In genomic region chr3:78838362-78838761, GRCh38 we compare ENCODE assay signal across 25 cellular contexts.
DNase-seq lines count a peak whose midpoint lies in the region; ATAC-seq, FAIRE-seq and TF ChIP-seq lines count a peak whose summit lies in the region.
"Had no signal": no experiment of that assay in that cellular context is flagged by ENCODE, and none has a peak within 500 bp of the region (broad histone marks: within the 10 kb centered on the region; RNA-seq: fewer than 3 reads in every experiment).

No MANE protein-coding gene starts in this region.

- H4K20me1 ChIP-seq in GM12878 (ENCODE audit: control insufficient read depth, insufficient read depth), result no peaks in the 10 kb centered on the region
- H4K20me1 ChIP-seq: BLaER1 treated with 17β-estradiol and CSF1 and Interleukin-3, amounts not matched to agents 10 nM and 100 nM had no signal

- H3K9me3 ChIP-seq in A549 (no peaks in the 10 kb centered on the region), Caco-2 (no peaks in the 10 kb centered on the region), GM12878 (replicated peaks; ENCODE audit: control insufficient read depth, insufficient read depth, low read length) (no peaks in the 10 kb centered on the region; the same call in 2 of the 3 replicates)
- H3K9me3 ChIP-seq: MG63, SJCRH30 had no signal

- H3K9me3 Mint-ChIP-seq in Caco-2 (ENCODE audit: unreplicated experiment), result no peaks in the 10 kb centered on the region
- peaks cover 7% of the 10 kb centered on the region for H3K9me3 Mint-ChIP-seq in neural crest cell
- H3K9me3 Mint-ChIP-seq in activated T-cell treated with anti-CD3 and anti-CD28 coated beads, Interleukin-2, amount 50 U/mL, for 72 hours, result peaks cover 0 to 4% of the 10 kb centered on the region in 2 donors
- no peaks in the 10 kb centered on the region for H3K9me3 Mint-ChIP-seq in MCF 10A (ENCODE audit: unreplicated experiment)

- TF ChIP-seq POLR2A in A549 (IDR thresholded peaks at IDR 0.05; ENCODE audit: low read length) (no peak), GM12878 (IDR thresholded peaks at IDR 0.05; ENCODE audit: low read depth, low read length) (no peak)

- peaks cover 14% of the 10 kb centered on the region for H3K4me1 Mint-ChIP-seq in Caco-2 (ENCODE audit: low read depth, unreplicated experiment)
- peaks cover 16% of the 10 kb centered on the region for H3K4me1 Mint-ChIP-seq in neural crest cell
- H3K4me1 Mint-ChIP-seq in activated T-cell treated with anti-CD3 and anti-CD28 coated beads, Interleukin-2, amount 50 U/mL, for 72 hours (ENCODE audit: low read depth), result no peaks in the 10 kb centered on the region
- H3K4me1 Mint-ChIP-seq in MCF 10A (ENCODE audit: insufficient read depth, unreplicated experiment), result peaks cover 7% of the 10 kb centered on the region
- H3K4me1 Mint-ChIP-seq: CD4-positive, alpha-beta memory T cell had no signal

- no peaks in the 10 kb centered on the region for H3K79me2 ChIP-seq in GM12878 (ENCODE audit: control insufficient read depth, insufficient read depth, low read length)

- H3K9ac ChIP-seq in GM12878 (ENCODE audit: control insufficient read depth, insufficient read depth, low read length), result no peak overlapping the region
- H3K9ac ChIP-seq: BLaER1 treated with 17β-estradiol and CSF1 and Interleukin-3, amounts not matched to agents 10 nM and 100 nM had no signal

- RAD21 ChIA-PET in GM12878 (lab: Charles Lee; ENCODE audit: unreplicated experiment), result interaction anchor here (0.8 to 1.4 kb wide), 4 partner anchors 9 to 81 kb away, joined by 3 read pairs; no protein-coding TSS in a partner anchor

- CTCF ChIA-PET in A549 (lab: Yijun Ruan, JAX), result no interaction called here
- CTCF ChIA-PET in Caco-2 (lab: Charles Lee), result no interaction called here
- CTCF ChIA-PET in GM12878 (lab: Yijun Ruan, JAX), result interaction anchor here (2.0 kb wide), 1 partner anchor 10 kb away, joined by 5 read pairs; no protein-coding TSS in a partner anchor
- CTCF ChIA-PET in MCF 10A (lab: Yijun Ruan, JAX), result interaction anchor here (1.2 kb wide), 1 partner anchor 15 kb away, joined by 3 read pairs; no protein-coding TSS in a partner anchor

- BruUV-seq in Caco-2 (replicated peaks; lab: Mats Ljungman, UMichigan) (no TSS peak), GM12878 (replicated peaks; lab: Mats Ljungman, UMichigan) (no TSS peak), MCF 10A (replicated peaks; lab: Mats Ljungman, UMichigan) (no TSS peak)

- no peak for DNase-seq in A549 (ENCODE audit: low read depth in 1 of 2, low spot score in 1 of 2)
- no peak for DNase-seq in Caco-2
- DNase-seq in GM12878 (ENCODE audit: low read depth, low spot score), result no peak
- no peak for DNase-seq in neural crest cell (ENCODE audit: low read depth, low spot score)
- DNase-seq in activated T-cell treated with anti-CD3 and anti-CD28 coated beads, Interleukin-2, amount 50 U/mL, for 72 hours, result no peak
- no peak for DNase-seq in MCF 10A (ENCODE audit: unreplicated experiment)
- DNase-seq: CD4-positive, alpha-beta memory T cell; DMS 273 treated with DMSO at 0.1 percent for 48 hours; DMS79; EL; GDM1; Kasumi-1; MG63; NCI-H1105 treated with DMSO at 0.1 percent for 48 hours; NCI-H1694; NCI-H2029 treated with DMSO at 0.1 percent for 48 hours; NCI-H446 treated with DMSO at 0.1 percent for 48 hours; NCI-H526; PC-9; SJCRH30 had no signal

- no peaks in the 10 kb centered on the region for H3K27me3 Mint-ChIP-seq in Caco-2 (ENCODE audit: insufficient read depth, unreplicated experiment)
- no peaks in the 10 kb centered on the region for H3K27me3 Mint-ChIP-seq in neural crest cell (ENCODE audit: low read depth)
- no peaks in the 10 kb centered on the region for H3K27me3 Mint-ChIP-seq in activated T-cell treated with anti-CD3 and anti-CD28 coated beads, Interleukin-2, amount 50 U/mL, for 72 hours (ENCODE audit: low read depth)
- no peaks in the 10 kb centered on the region for H3K27me3 Mint-ChIP-seq in MCF 10A (ENCODE audit: insufficient read depth, unreplicated experiment)
- H3K27me3 Mint-ChIP-seq: CD4-positive, alpha-beta memory T cell had no signal

- H3K4me3 ChIP-seq in A549 (no peak overlapping the region), Caco-2 (ENCODE audit: low read depth, low read length) (no peak overlapping the region), GM12878 (no peak overlapping the region)
- H3K4me3 ChIP-seq: BLaER1 treated with 17β-estradiol and CSF1 and Interleukin-3, amounts not matched to agents 10 nM and 100 nM; K562; MG63; PC-9; SJCRH30 had no signal

- H3K36me3 ChIP-seq in Caco-2 (ENCODE audit: control insufficient read depth, insufficient read depth, low read length) (no peaks in the 10 kb centered on the region), GM12878 (ENCODE audit: control insufficient read depth in 2 of 2, insufficient read depth in 2 of 2, low read length in 1 of 2) (no peaks in the 10 kb centered on the region)
- H3K36me3 ChIP-seq: MG63, SJCRH30 had no signal

- peak overlapping the region in 1 of 2 experiments; percentile 22; a peak in 1 of 6 replicates for H3K27ac ChIP-seq in A549
- no peak overlapping the region for H3K27ac ChIP-seq in GM12878 (ENCODE audit: control insufficient read depth, insufficient read depth)
- H3K27ac ChIP-seq: BLaER1 treated with 17β-estradiol and CSF1 and Interleukin-3, amounts not matched to agents 10 nM and 100 nM; PC-9; SJCRH30 had no signal

- SMC1A ChIA-PET in GM12878 (lab: Charles Lee; ENCODE audit: uncharacterized antibody, unreplicated experiment), result interaction anchor here (1.0 to 2.0 kb wide), 5 partner anchors 9 to 48 kb away, joined by 3 to 7 read pairs (median 4); no protein-coding TSS in a partner anchor

- POLR2A ChIA-PET in A549 (lab: Yijun Ruan, JAX) (no interaction called here), Caco-2 (lab: Charles Lee) (no interaction called here), GM12878 (lab: Charles Lee) (no interaction called here), MCF 10A (lab: Yijun Ruan, JAX) (interaction anchor here (1.2 kb wide), 1 partner anchor 11 kb away, joined by 3 read pairs; no protein-coding TSS in a partner anchor)

- TF ChIP-seq RAD21 in A549 (conservative IDR thresholded peaks at IDR 0.05 in 1 of 2, IDR thresholded peaks at IDR 0.05 in 1 of 2) (no peak), GM12878 (IDR thresholded peaks at IDR 0.05; ENCODE audit: insufficient read depth, low read depth, low read length) (no peak)

- H3K27me3 ChIP-seq in Caco-2 (replicated peaks; ENCODE audit: control insufficient read depth, insufficient read depth, low read length) (no peaks in the 10 kb centered on the region), GM12878 (replicated peaks in 1 of 2; ENCODE audit: control insufficient read depth in 2 of 2, insufficient read depth in 2 of 2, low read length in 1 of 2) (no peaks in the 10 kb centered on the region)
- H3K27me3 ChIP-seq: BLaER1 treated with 17β-estradiol and CSF1 and Interleukin-3, amounts not matched to agents 10 nM and 100 nM; MG63; SJCRH30 had no signal

- ATAC-seq in A549 (no peak), GM12878 (peak; percentile 63), HG03139 (IDR thresholded peaks at IDR 0.05; ENCODE audit: unreplicated experiment) (no peak)
- ATAC-seq in activated T-cell treated with anti-CD3 and anti-CD28 coated beads, Interleukin-2, amount 50 U/mL, for 72 hours (replicated peaks in 1 of 2), result no peak
- ATAC-seq: HCT116, K562, Right ventricle myocardium inferior had no signal

- H3K27ac Mint-ChIP-seq in Caco-2 (ENCODE audit: unreplicated experiment) (peak overlapping the region; percentile 30), neural crest cell (ENCODE audit: unreplicated experiment) (peak overlapping the region; percentile 36), MCF 10A (ENCODE audit: low read depth, unreplicated experiment) (no peak overlapping the region)
- no peak overlapping the region for H3K27ac Mint-ChIP-seq in activated T-cell treated with anti-CD3 and anti-CD28 coated beads, Interleukin-2, amount 50 U/mL, for 72 hours
- H3K27ac Mint-ChIP-seq: CD4-positive, alpha-beta memory T cell had no signal

- TF ChIP-seq CTCF in A549 (IDR thresholded peaks at IDR 0.05), result no peak
- no peak for TF ChIP-seq CTCF in Caco-2 (IDR thresholded peaks at IDR 0.05; ENCODE audit: insufficient read depth in 1 of 2, low read depth in 1 of 2, low read length in 1 of 2, severe bottlenecking in 1 of 2, unreplicated experiment in 1 of 2)
- TF ChIP-seq CTCF in GM12878 (IDR thresholded peaks at IDR 0.05 in 2 of 3, conservative IDR thresholded peaks at IDR 0.05 in 1 of 3; ENCODE audit: control insufficient read depth in 2 of 3, extremely low read depth in 1 of 3, insufficient read depth in 1 of 3, low read depth in 3 of 3, low read length in 3 of 3), result no peak
- no peak for TF ChIP-seq CTCF in neural crest cell (conservative IDR thresholded peaks at IDR 0.05)
- TF ChIP-seq CTCF in MCF 10A (IDR thresholded peaks at IDR 0.05; ENCODE audit: unreplicated experiment), result no peak

- WGBS in A549 (ENCODE audit: missing lambda C conversion rate), result 71% methylated on average over 4 of the region's 4 CpGs
- 41% methylated on average over 4 of the region's 4 CpGs for WGBS in GM12878 (ENCODE audit: insufficient coverage, insufficient replicate concordance, low lambda C conversion rate, missing lambda C conversion rate)

- peak overlapping the region; percentile 53 for H3K4me2 ChIP-seq in A549
- H3K4me2 ChIP-seq in GM12878 (ENCODE audit: control insufficient read depth, insufficient read depth), result no peak overlapping the region
- H3K4me2 ChIP-seq: BLaER1 treated with 17β-estradiol and CSF1 and Interleukin-3, amounts not matched to agents 10 nM and 100 nM; PC-9 had no signal

- in situ Hi-C loops in GM12878 (cut with MboI), result no loop called here

- no peak for TF ChIP-seq EP300 in A549 (IDR thresholded peaks at IDR 0.05)
- 0 out of 4 replicates have a peak, but pooled peaks of 1 of the 2 experiments have one; percentile 12 for TF ChIP-seq EP300 in GM12878 (IDR thresholded peaks at IDR 0.05; ENCODE audit: borderline replicate concordance in 1 of 2, control insufficient read depth in 1 of 2, low read depth in 2 of 2, low read length in 2 of 2)

- no peak overlapping the region for H2AFZ ChIP-seq in GM12878 (ENCODE audit: control insufficient read depth, low read depth, low read length)
- H2AFZ ChIP-seq: PC-9 had no signal

- intact Hi-C loops in Caco-2 (cut with micrococcal nuclease; ENCODE audit: unreplicated experiment), result no loop called here
- intact Hi-C loops in GM12878 (cut with micrococcal nuclease; ENCODE audit: unreplicated experiment), result no loop called here
- intact Hi-C loops in MCF 10A (cut with micrococcal nuclease), result no loop called here

- FAIRE-seq in A549 (lab: Jason Lieb, UNC) (no peak), GM12878 (lab: Jason Lieb, UNC) (no peak)
- FAIRE-seq: K562 had no signal

- H3K4me1 ChIP-seq in A549 (peaks cover 21% of the 10 kb centered on the region), Caco-2 (peaks cover 17% of the 10 kb centered on the region), GM12878 (ENCODE audit: control insufficient read depth, insufficient read depth, low read length) (no peaks in the 10 kb centered on the region)
- H3K4me1 ChIP-seq: SJCRH30 had no signal

- H3K36me3 Mint-ChIP-seq in Caco-2 (ENCODE audit: insufficient read depth, unreplicated experiment) (no peaks in the 10 kb centered on the region), neural crest cell (ENCODE audit: low read depth) (peaks cover 7% of the 10 kb centered on the region), MCF 10A (ENCODE audit: insufficient read depth, unreplicated experiment) (no peaks in the 10 kb centered on the region)
- H3K36me3 Mint-ChIP-seq in activated T-cell treated with anti-CD3 and anti-CD28 coated beads, Interleukin-2, amount 50 U/mL, for 72 hours (ENCODE audit: insufficient read depth in 2 of 2), result no peaks in the 10 kb centered on the region
- H3K36me3 Mint-ChIP-seq: CD4-positive, alpha-beta memory T cell had no signal

- H3K4me3 Mint-ChIP-seq in Caco-2 (ENCODE audit: unreplicated experiment) (no peak overlapping the region), neural crest cell (no peak overlapping the region), MCF 10A (ENCODE audit: unreplicated experiment) (no peak overlapping the region)
- no peak overlapping the region for H3K4me3 Mint-ChIP-seq in activated T-cell treated with anti-CD3 and anti-CD28 coated beads, Interleukin-2, amount 50 U/mL, for 72 hours
- H3K4me3 Mint-ChIP-seq: CD4-positive, alpha-beta memory T cell had no signal

Comparison
In these comparisons a context has a peak if more than half of its experiments do, and no peak if none do; other contexts are left out.
1. H3K27ac Mint-ChIP-seq: peak in Caco-2 (single experiment) and neural crest cell (single experiment); none in activated T-cell treated with anti-CD3 and anti-CD28 coated beads, Interleukin-2, amount 50 U/mL, for 72 hours (single experiment) and MCF 10A (single experiment).
2. CTCF ChIA-PET loops: an anchor here in GM12878 (2.0 kb wide) and MCF 10A (1.2 kb wide); none called in A549 and Caco-2.